In genomic region chr12:49259452-49259851, GRCh38 we compare ENCODE assay signal across 1 cellular context.
TF ChIP-seq lines count a peak whose summit lies in the region.

No MANE protein-coding gene starts in this region.

TF ChIP-seq in WTC11, 78 proteins besides CTCF, POLR2A, EP300 and RAD21 (continued from another document):
- no peak for TF ChIP-seq ARID4B (CRISPR knock-in tag; IDR thresholded peaks at IDR 0.05; ENCODE audit: borderline replicate concordance)
- TF ChIP-seq, protein P1, sequence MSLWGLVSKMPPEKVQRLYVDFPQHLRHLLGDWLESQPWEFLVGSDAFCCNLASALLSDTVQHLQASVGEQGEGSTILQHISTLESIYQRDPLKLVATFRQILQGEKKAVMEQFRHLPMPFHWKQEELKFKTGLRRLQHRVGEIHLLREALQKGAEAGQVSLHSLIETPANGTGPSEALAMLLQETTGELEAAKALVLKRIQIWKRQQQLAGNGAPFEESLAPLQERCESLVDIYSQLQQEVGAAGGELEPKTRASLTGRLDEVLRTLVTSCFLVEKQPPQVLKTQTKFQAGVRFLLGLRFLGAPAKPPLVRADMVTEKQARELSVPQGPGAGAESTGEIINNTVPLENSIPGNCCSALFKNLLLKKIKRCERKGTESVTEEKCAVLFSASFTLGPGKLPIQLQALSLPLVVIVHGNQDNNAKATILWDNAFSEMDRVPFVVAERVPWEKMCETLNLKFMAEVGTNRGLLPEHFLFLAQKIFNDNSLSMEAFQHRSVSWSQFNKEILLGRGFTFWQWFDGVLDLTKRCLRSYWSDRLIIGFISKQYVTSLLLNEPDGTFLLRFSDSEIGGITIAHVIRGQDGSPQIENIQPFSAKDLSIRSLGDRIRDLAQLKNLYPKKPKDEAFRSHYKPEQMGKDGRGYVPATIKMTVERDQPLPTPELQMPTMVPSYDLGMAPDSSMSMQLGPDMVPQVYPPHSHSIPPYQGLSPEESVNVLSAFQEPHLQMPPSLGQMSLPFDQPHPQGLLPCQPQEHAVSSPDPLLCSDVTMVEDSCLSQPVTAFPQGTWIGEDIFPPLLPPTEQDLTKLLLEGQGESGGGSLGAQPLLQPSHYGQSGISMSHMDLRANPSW (CRISPR knock-in tag; conservative IDR thresholded peaks at IDR 0.05; ENCODE audit: low read depth), result no peak
- TF ChIP-seq ATF1 (CRISPR knock-in tag; IDR thresholded peaks at IDR 0.05), result no peak
- no peak for TF ChIP-seq MYBL2 (CRISPR knock-in tag; IDR thresholded peaks at IDR 0.05)
- TF ChIP-seq, protein P2, sequence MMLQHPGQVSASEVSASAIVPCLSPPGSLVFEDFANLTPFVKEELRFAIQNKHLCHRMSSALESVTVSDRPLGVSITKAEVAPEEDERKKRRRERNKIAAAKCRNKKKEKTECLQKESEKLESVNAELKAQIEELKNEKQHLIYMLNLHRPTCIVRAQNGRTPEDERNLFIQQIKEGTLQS (CRISPR knock-in tag; conservative IDR thresholded peaks at IDR 0.05), result no peak
- no peak for TF ChIP-seq ZSCAN18 (CRISPR knock-in tag; IDR thresholded peaks at IDR 0.05)
